Comparison of ENCODE assay signal across 34 cellular contexts in the genomic region with DNA sequence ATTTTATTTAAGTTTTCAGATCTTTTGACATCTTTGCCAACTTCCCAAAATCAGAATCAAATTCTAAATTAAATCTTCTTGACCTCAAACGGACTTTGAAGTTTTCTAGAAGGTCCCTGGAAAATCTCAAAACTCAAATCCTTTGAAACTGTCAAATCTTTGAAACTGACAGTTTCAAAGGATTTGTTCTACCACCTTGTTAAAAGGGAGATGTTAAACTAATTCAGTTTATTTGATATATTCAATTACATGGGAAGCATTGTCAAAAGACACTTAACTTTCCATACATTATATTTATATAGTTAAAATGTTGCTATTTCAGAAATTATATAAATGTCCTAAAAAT. TPM values are rescaled to one million over a fixed set of nuclear protein-coding genes. Genes with fewer than 3 reads are reported as not detected.
"Had no signal": no experiment of that assay in that cellular context is flagged by ENCODE, and none has a peak within 500 bp of the region (broad histone marks: within the 10 kb centered on the region; RNA-seq: fewer than 3 reads in every experiment).

No MANE protein-coding gene starts in this region.

- H3K27ac ChIP-seq: adrenal gland, body of pancreas, esophagus muscularis mucosa, foreskin keratinocyte, gastrocnemius medialis, heart left ventricle had no signal

- ATAC-seq: activated CD4-positive, alpha-beta T cell treated with anti-CD3 and anti-CD28 coated beads for 36 hours; activated CD8-positive, alpha-beta memory T cell treated with anti-CD3 and anti-CD28 coated beads, Interleukin-2, amount 10 ng/mL, durations not matched to agents 7 days and 5 days; activated CD8-positive, alpha-beta T cell treated with anti-CD3 and anti-CD28 coated beads, Interleukin-2, amount 10 ng/mL, durations not matched to agents 7 days and 5 days; activated naive CD8-positive, alpha-beta T cell treated with anti-CD3 and anti-CD28 coated beads, Interleukin-2, amount 50 U/mL, for 24 hours; body of pancreas; effector memory CD8-positive, alpha-beta T cell; foreskin keratinocyte; gastrocnemius medialis; heart left ventricle had no signal

- DNase-seq: activated CD4-positive, alpha-beta memory T cell treated with anti-CD3 and anti-CD28 coated beads for 36 hours; activated CD4-positive, alpha-beta T cell treated with anti-CD3 and anti-CD28 coated beads for 36 hours; activated CD4-positive, alpha-beta T cell treated with anti-CD3 and anti-CD28 coated beads, Interleukin-2, amount 10 ng/mL, durations not matched to agents 24 days and 14 days; activated CD4-positive, CD25-positive, alpha-beta regulatory T cell; activated CD4-positive, CD25-positive, alpha-beta regulatory T cell treated with anti-CD3 and anti-CD28 coated beads, Interleukin-2, amount 50 U/mL, for 72 hours; activated CD8-positive, alpha-beta memory T cell treated with anti-CD3 and anti-CD28 coated beads, Interleukin-2, amount 10 ng/mL, durations not matched to agents 7 days and 5 days; activated CD8-positive, alpha-beta memory T cell treated with anti-CD3 and anti-CD28 coated beads, Interleukin-2, amount 50 U/mL, for 4 hours; activated CD8-positive, alpha-beta T cell treated with anti-CD3 and anti-CD28 coated beads, Interleukin-2, amount 10 ng/mL, durations not matched to agents 7 days and 5 days; activated effector memory CD4-positive, alpha-beta T cell treated with anti-CD3 and anti-CD28 coated beads, Interleukin-2, amount 50 U/mL, for 16 hours; activated naive CD4-positive, alpha-beta T cell treated with anti-CD3 and anti-CD28 coated beads for 36 hours; activated naive CD8-positive, alpha-beta T cell treated with anti-CD3 and anti-CD28 coated beads for 36 hours; activated naive CD8-positive, alpha-beta T cell treated with anti-CD3 and anti-CD28 coated beads, Interleukin-2, amount 50 U/mL, for 24 hours; activated T-cell treated with anti-CD3 and anti-CD28 coated beads, Interleukin-2, amount 50 U/mL, for 1 hour; activated T-cell treated with anti-CD3 and anti-CD28 coated beads, Interleukin-2, amount 50 U/mL, for 48 hours; adrenal gland; amygdala; aorta; body of pancreas; caudate nucleus; cortex of kidney; dermis blood vessel endothelial cell; effector CD4-positive, alpha-beta T cell; effector memory CD8-positive, alpha-beta T cell; erythroblast; foreskin keratinocyte; gastrocnemius medialis; glutamatergic neuron; heart left ventricle; T-helper 2 cell had no signal

- H3K4me1 ChIP-seq: adrenal gland, foreskin keratinocyte, gastrocnemius medialis, heart left ventricle had no signal

- H3K9me3 ChIP-seq: adrenal gland, body of pancreas, esophagus muscularis mucosa, gastrocnemius medialis, heart left ventricle had no signal

- H3K27me3 ChIP-seq: body of pancreas had no signal

- H3K36me3 ChIP-seq: adrenal gland, esophagus muscularis mucosa, gastrocnemius medialis, heart left ventricle had no signal

- H3K4me3 ChIP-seq: adrenal gland, body of pancreas, esophagus muscularis mucosa, gastrocnemius medialis, heart left ventricle had no signal

RNA-seq across cellular contexts. Expression of gene DPEP1, which starts 3.4 kb away (rescaled TPM):
- total RNA-seq: activated CD4-positive, alpha-beta memory T cell treated with anti-CD3 and anti-CD28 coated beads for 36 hours; activated CD4-positive, alpha-beta T cell treated with anti-CD3 and anti-CD28 coated beads for 36 hours; activated CD4-positive, alpha-beta T cell treated with anti-CD3 and anti-CD28 coated beads, Interleukin-2, amount 10 ng/mL, durations not matched to agents 24 days and 14 days; activated CD8-positive, alpha-beta memory T cell treated with anti-CD3 and anti-CD28 coated beads for 36 hours; activated CD8-positive, alpha-beta memory T cell treated with anti-CD3 and anti-CD28 coated beads, Interleukin-2, amount 10 ng/mL, durations not matched to agents 7 days and 5 days; activated CD8-positive, alpha-beta T cell treated with anti-CD3 and anti-CD28 coated beads, Interleukin-2, amount 10 ng/mL, durations not matched to agents 7 days and 5 days; activated naive CD4-positive, alpha-beta T cell treated with anti-CD3 and anti-CD28 coated beads for 36 hours; activated T-helper 1 cell treated with anti-CD3 and anti-CD28 coated beads, Interleukin-12 subunit alpha, Interleukin-12 subunit beta, Interleukin-2, Interleukin-4 antibody, amounts not matched to agents 30 ng/mL and 10 ng/mL and 1 ng/mL, durations not matched to agents 14 hours and 24 hours and 36 hours; activated T-helper 2 cell treated with anti-CD3 and anti-CD28 coated beads, Interferon-gamma antibody, Interleukin-2, Interleukin-4, amounts not matched to agents 10 μg/mL and 5 μg/mL and 100 μg/mL, durations not matched to agents 14 hours and 24 hours and 36 hours; aorta; chondrocyte; foreskin keratinocyte; gastrocnemius medialis; heart left ventricle had no signal
- polyA plus RNA-seq: foreskin keratinocyte, heart left ventricle had no signal

RNA-seq across cellular contexts. Expression of gene CPNE7, which starts 34.5 kb away (rescaled TPM):
- total RNA-seq: gastrocnemius medialis had no signal
